ENCODE assay signal across 9 cellular contexts in the genomic region with DNA sequence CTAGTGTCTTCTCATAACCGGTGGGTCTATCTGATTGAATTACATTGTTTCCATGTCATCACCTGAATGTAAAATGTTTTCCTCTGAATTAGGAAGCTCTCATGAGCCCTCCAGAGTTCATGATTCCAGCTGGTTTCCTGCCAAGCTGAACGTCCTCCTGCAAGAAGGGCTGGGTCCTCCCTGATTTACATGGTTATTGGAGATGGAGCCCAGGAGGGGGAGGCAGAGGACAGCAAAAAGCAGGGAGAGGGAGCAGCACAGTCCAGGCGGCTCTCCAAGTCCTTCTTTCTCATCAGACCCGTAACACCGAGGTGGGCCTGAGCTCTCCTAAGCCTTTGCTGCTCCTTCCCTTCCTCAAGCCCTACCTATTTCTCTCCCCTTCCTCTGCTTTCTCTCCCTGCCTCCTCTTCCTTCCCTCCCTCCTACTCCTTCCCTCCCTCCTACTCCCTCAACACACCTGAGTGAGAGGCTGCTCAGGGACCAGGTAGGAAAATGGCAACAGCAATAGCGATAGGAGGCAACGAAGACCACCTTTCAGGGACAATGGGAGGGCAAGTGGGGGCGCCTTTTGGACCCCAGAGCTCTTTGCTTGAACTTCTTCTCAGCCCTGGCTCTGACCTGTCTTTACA.
DNase-seq lines count a peak whose midpoint lies in the region; ATAC-seq and TF ChIP-seq lines count a peak whose summit lies in the region.
"Had no signal": no experiment of that assay in that cellular context is flagged by ENCODE, and none has a peak within 500 bp of the region (broad histone marks: within the 10 kb centered on the region; RNA-seq: fewer than 3 reads in every experiment).

No MANE protein-coding gene starts in this region.

- no peak overlapping the region for H3K4me3 ChIP-seq in ascending aorta
- H3K4me3 ChIP-seq: BLaER1 treated with 17β-estradiol and CSF1 and Interleukin-3, amounts not matched to agents 10 nM and 100 nM had no signal

- DNase-seq in SKM-1 treated with dmso at 0.1 percent for 144 hours (lab: John Stamatoyannopoulos, UW; ENCODE audit: unreplicated experiment) (peak; percentile 6), SKM-1 (lab: John Stamatoyannopoulos, UW; ENCODE audit: unreplicated experiment) (no peak), NCI-H2029 (lab: John Stamatoyannopoulos, UW) (peak; percentile 64), ascending aorta (ENCODE audit: low spot score in 2 of 2) (no peak), iPS DF 19.7 (ENCODE audit: low read depth, low spot score) (peak; percentile 47), stromal cell of bone marrow (ENCODE audit: low read depth) (peak; percentile 45)

- TF ChIP-seq CTCF in ascending aorta (IDR thresholded peaks at IDR 0.05) = peak in 2 of 3 experiments; percentile 8 to 31

- ATAC-seq in HG02884 (IDR thresholded peaks at IDR 0.05; ENCODE audit: unreplicated experiment) (no peak), GM19395 (IDR thresholded peaks at IDR 0.05; ENCODE audit: unreplicated experiment) (no peak)

- no peaks in the 10 kb centered on the region for H3K4me1 ChIP-seq in ascending aorta

- intact Hi-C loops in ascending aorta (cut with DNase I) = no loop called here

- no peaks in the 10 kb centered on the region for H3K36me3 ChIP-seq in ascending aorta
- H3K36me3 ChIP-seq: BLaER1 treated with 17β-estradiol and CSF1 and Interleukin-3, amounts not matched to agents 10 nM and 100 nM had no signal

- peaks cover 0 to 5% of the 10 kb centered on the region in 2 donors for H3K9me3 ChIP-seq in ascending aorta

- no peaks in the 10 kb centered on the region for H3K27me3 ChIP-seq in ascending aorta
- H3K27me3 ChIP-seq: BLaER1 treated with 17β-estradiol and CSF1 and Interleukin-3, amounts not matched to agents 10 nM and 100 nM had no signal

- H3K27ac ChIP-seq in ascending aorta = no peak overlapping the region
- H3K27ac ChIP-seq: BLaER1 treated with 17β-estradiol and CSF1 and Interleukin-3, amounts not matched to agents 10 nM and 100 nM had no signal

Comparison
In these comparisons a context has a peak if more than half of its experiments do, and no peak if none do; other contexts are left out.
1. DNase-seq: peak in SKM-1 treated with dmso at 0.1 percent for 144 hours (single experiment), NCI-H2029 (single experiment), iPS DF 19.7 (single experiment) and stromal cell of bone marrow (single experiment); none in SKM-1 (single experiment) and ascending aorta (0 of 2).